Comparison of ENCODE assay signal across 37 cellular contexts in genomic region chr4:68948985-68949384, GRCh38. TPM values are rescaled to one million over a fixed set of nuclear protein-coding genes. Genes with fewer than 3 reads are reported as not detected.
"Had no signal": no experiment of that assay in that cellular context is flagged by ENCODE, and none has a peak within 500 bp of the region (broad histone marks: within the 10 kb centered on the region; RNA-seq: fewer than 3 reads in every experiment).

No MANE protein-coding gene starts in this region.

- H2AFZ ChIP-seq: neural progenitor cell had no signal

- H3K27me3 Mint-ChIP-seq: activated naive CD4-positive, alpha-beta T cell treated with anti-CD3 and anti-CD28 coated beads, Interleukin-2, amount 10 ng/mL, durations not matched to agents 7 days and 5 days; activated naive CD8-positive, alpha-beta T cell treated with anti-CD3 and anti-CD28 coated beads, Interleukin-2, amount 10 ng/mL, durations not matched to agents 7 days and 5 days; brain; effector memory CD8-positive, alpha-beta T cell; naive thymus-derived CD8-positive, alpha-beta T cell had no signal

- H3K4me1 ChIP-seq: ascending aorta, heart left ventricle, left ventricle myocardium inferior, neural progenitor cell, testis, uterus had no signal

- H3K27ac Mint-ChIP-seq: activated naive CD4-positive, alpha-beta T cell treated with anti-CD3 and anti-CD28 coated beads, Interleukin-2, amount 10 ng/mL, durations not matched to agents 7 days and 5 days; activated naive CD8-positive, alpha-beta T cell treated with anti-CD3 and anti-CD28 coated beads, Interleukin-2, amount 10 ng/mL, durations not matched to agents 7 days and 5 days; activated T-helper 1 cell treated with anti-CD3 and anti-CD28 coated beads, Interleukin-12 subunit alpha, Interleukin-12 subunit beta, Interleukin-2, Interleukin-4 antibody, amounts not matched to agents 30 ng/mL and 10 ng/mL and 1 ng/mL, durations not matched to agents 14 hours and 24 hours and 36 hours; brain; effector memory CD8-positive, alpha-beta T cell; mesothelial cell of epicardium; naive thymus-derived CD8-positive, alpha-beta T cell; neural progenitor cell; T-helper 1 cell treated with Interleukin-12 subunit alpha and Interleukin-12 subunit beta and Interleukin-4 antibody, amounts not matched to agents 30 μg/mL and 1 μg/mL, for 36 hours had no signal

- DNase-seq: activated CD4-positive, alpha-beta T cell treated with anti-CD3 and anti-CD28 coated beads for 4 hours; activated CD4-positive, alpha-beta T cell treated with anti-CD3 and anti-CD28 coated beads, Interleukin-2, amount 50 U/mL, for 4 hours; activated CD8-positive, alpha-beta memory T cell treated with anti-CD3 and anti-CD28 coated beads for 24 hours; activated effector memory CD4-positive, alpha-beta T cell treated with anti-CD3 and anti-CD28 coated beads, Interleukin-2, amount 50 U/mL, for 16 hours; activated naive CD4-positive, alpha-beta T cell treated with anti-CD3 and anti-CD28 coated beads, Interleukin-2, amount 10 ng/mL, durations not matched to agents 7 days and 5 days; activated naive CD8-positive, alpha-beta T cell treated with anti-CD3 and anti-CD28 coated beads, Interleukin-2, amount 10 ng/mL, durations not matched to agents 7 days and 5 days; activated T-cell treated with anti-CD3 and anti-CD28 coated beads, Interleukin-2, amount 50 U/mL, for 1 hour; cerebellar nuclear complex; dorsolateral prefrontal cortex; effector memory CD8-positive, alpha-beta T cell; foreskin fibroblast; heart left ventricle; kidney glomerular epithelial cell; left ventricle myocardium inferior; naive thymus-derived CD8-positive, alpha-beta T cell; occipital lobe; right cardiac atrium; stimulated activated CD4-positive, alpha-beta T cell treated with anti-CD3 and anti-CD28 coated beads, Interleukin-12 subunit alpha, Interleukin-12 subunit beta, amount 100 ng/mL, for 4 hours; stimulated activated CD4-positive, alpha-beta T cell treated with anti-CD3 and anti-CD28 coated beads, Interleukin-4, amount 100 ng/mL, for 1 hour; stimulated activated naive CD8-positive, alpha-beta T cell treated with anti-CD3 and anti-CD28 coated beads, Interleukin-15, Interleukin-2, amounts not matched to agents 100 U/mL and 50 U/mL, for 24 hours; T-helper 9 cell; testis; trophoblast cell; uterus had no signal

- H3K27ac ChIP-seq: ascending aorta, cardiac muscle cell, coronary artery, dorsolateral prefrontal cortex, heart left ventricle, left ventricle myocardium inferior, neural progenitor cell, testis, uterus, VCaP had no signal

- H3K36me3 Mint-ChIP-seq: activated naive CD4-positive, alpha-beta T cell treated with anti-CD3 and anti-CD28 coated beads, Interleukin-2, amount 10 ng/mL, durations not matched to agents 7 days and 5 days; activated naive CD8-positive, alpha-beta T cell treated with anti-CD3 and anti-CD28 coated beads, Interleukin-2, amount 10 ng/mL, durations not matched to agents 7 days and 5 days; brain; mesothelial cell of epicardium; naive thymus-derived CD8-positive, alpha-beta T cell; neural progenitor cell had no signal

- H3K9ac ChIP-seq: neural progenitor cell had no signal

- H3K27me3 ChIP-seq: ascending aorta, cardiac muscle cell, heart left ventricle, neural progenitor cell, testis, uterus had no signal

- H3K36me3 ChIP-seq: ascending aorta, cardiac muscle cell, heart left ventricle, left ventricle myocardium inferior, neural progenitor cell, uterus had no signal

- ATAC-seq: effector memory CD8-positive, alpha-beta T cell; esophagus mucosa; heart left ventricle; naive thymus-derived CD8-positive, alpha-beta T cell; right cardiac atrium; stimulated activated naive CD8-positive, alpha-beta T cell treated with anti-CD3 and anti-CD28 coated beads, Interleukin-15, Interleukin-2, amounts not matched to agents 100 U/mL and 50 U/mL, for 24 hours had no signal

- FAIRE-seq: TTC549 had no signal

- H3K4me1 Mint-ChIP-seq: activated naive CD4-positive, alpha-beta T cell treated with anti-CD3 and anti-CD28 coated beads, Interleukin-2, amount 10 ng/mL, durations not matched to agents 7 days and 5 days; activated naive CD8-positive, alpha-beta T cell treated with anti-CD3 and anti-CD28 coated beads, Interleukin-2, amount 10 ng/mL, durations not matched to agents 7 days and 5 days; brain; naive thymus-derived CD8-positive, alpha-beta T cell had no signal

- H3K4me3 Mint-ChIP-seq: activated naive CD4-positive, alpha-beta T cell treated with anti-CD3 and anti-CD28 coated beads, Interleukin-2, amount 10 ng/mL, durations not matched to agents 7 days and 5 days; activated naive CD8-positive, alpha-beta T cell treated with anti-CD3 and anti-CD28 coated beads, Interleukin-2, amount 10 ng/mL, durations not matched to agents 7 days and 5 days; activated T-helper 1 cell treated with anti-CD3 and anti-CD28 coated beads, Interleukin-12 subunit alpha, Interleukin-12 subunit beta, Interleukin-2, Interleukin-4 antibody, amounts not matched to agents 30 ng/mL and 10 ng/mL and 1 ng/mL, durations not matched to agents 14 hours and 24 hours and 36 hours; effector memory CD8-positive, alpha-beta T cell; mesothelial cell of epicardium; naive thymus-derived CD8-positive, alpha-beta T cell; neural progenitor cell; T-helper 1 cell treated with Interleukin-12 subunit alpha and Interleukin-12 subunit beta and Interleukin-4 antibody, amounts not matched to agents 30 μg/mL and 1 μg/mL, for 36 hours had no signal

- H3K9me3 ChIP-seq: ascending aorta, testis, uterus had no signal

- H3K4me3 ChIP-seq: ascending aorta, cardiac muscle cell, coronary artery, dorsolateral prefrontal cortex, heart left ventricle, left ventricle myocardium inferior, neural progenitor cell, testis, uterus had no signal

- H3K4me2 ChIP-seq: neural progenitor cell had no signal

- H3K9me3 Mint-ChIP-seq: activated naive CD4-positive, alpha-beta T cell treated with anti-CD3 and anti-CD28 coated beads, Interleukin-2, amount 10 ng/mL, durations not matched to agents 7 days and 5 days; activated naive CD8-positive, alpha-beta T cell treated with anti-CD3 and anti-CD28 coated beads, Interleukin-2, amount 10 ng/mL, durations not matched to agents 7 days and 5 days; activated T-helper 1 cell treated with anti-CD3 and anti-CD28 coated beads, Interleukin-12 subunit alpha, Interleukin-12 subunit beta, Interleukin-2, Interleukin-4 antibody, amounts not matched to agents 30 ng/mL and 10 ng/mL and 1 ng/mL, durations not matched to agents 14 hours and 24 hours and 36 hours; brain; neural progenitor cell; T-helper 1 cell treated with Interleukin-12 subunit alpha and Interleukin-12 subunit beta and Interleukin-4 antibody, amounts not matched to agents 30 μg/mL and 1 μg/mL, for 36 hours had no signal

RNA-seq across cellular contexts. Expression of gene UGT2A3, which starts 2.6 kb away (rescaled TPM):
- total RNA-seq: activated naive CD8-positive, alpha-beta T cell treated with anti-CD3 and anti-CD28 coated beads, Interleukin-2, amount 10 ng/mL, durations not matched to agents 7 days and 5 days; activated T-helper 1 cell treated with anti-CD3 and anti-CD28 coated beads, Interleukin-12 subunit alpha, Interleukin-12 subunit beta, Interleukin-2, Interleukin-4 antibody, amounts not matched to agents 30 ng/mL and 10 ng/mL and 1 ng/mL, durations not matched to agents 14 hours and 24 hours and 36 hours; ascending aorta; cardiac muscle cell; dorsolateral prefrontal cortex; esophagus mucosa; heart left ventricle; left ventricle myocardium inferior; lung microvascular endothelial cell; mesothelial cell of epicardium; naive thymus-derived CD8-positive, alpha-beta T cell; pulmonary artery endothelial cell; right cardiac atrium; testis; uterus had no signal
- polyA plus RNA-seq: cardiac muscle cell; heart left ventricle; naive thymus-derived CD8-positive, alpha-beta T cell; right cardiac atrium had no signal
